ENCODE assay signal across 13 cellular contexts in genomic region chr15:57872281-57873010, GRCh38.
DNase-seq lines count a peak whose midpoint lies in the region; ATAC-seq and TF ChIP-seq lines count a peak whose summit lies in the region.
"Had no signal": no experiment of that assay in that cellular context is flagged by ENCODE, and none has a peak within 500 bp of the region (broad histone marks: within the 10 kb centered on the region; RNA-seq: fewer than 3 reads in every experiment).

No MANE protein-coding gene starts in this region.

- no peak overlapping the region for H3K4me3 ChIP-seq in neural progenitor cell

- H3K14ac ChIP-seq in H9 (ENCODE audit: insufficient read depth, low read length), result no peak overlapping the region

- no peak overlapping the region for H3K18ac ChIP-seq in H9 (ENCODE audit: insufficient read length, low read depth, low read length)

- H3K4me1 Mint-ChIP-seq in H9, result no peaks in the 10 kb centered on the region
- no peaks in the 10 kb centered on the region for H3K4me1 Mint-ChIP-seq in neural progenitor cell

- H3K27ac ChIP-seq in H9 (ENCODE audit: insufficient read length, low read depth, low read length), result no peak overlapping the region
- H3K27ac ChIP-seq in caudate nucleus (ENCODE audit: low read depth, low read length), result peak overlapping the region; percentile 28
- H3K27ac ChIP-seq in neural progenitor cell, result no peak overlapping the region
- H3K27ac ChIP-seq: C4-2B, HL-60 had no signal

- H2BK120ac ChIP-seq in H9 (ENCODE audit: low read depth, low read length, poor library complexity, severe bottlenecking), result no peak overlapping the region

- no peak overlapping the region for H4K91ac ChIP-seq in H9 (ENCODE audit: insufficient read length, low read depth, low read length)

- peaks cover under 1% of the 10 kb centered on the region for H3K23me2 ChIP-seq in H9 (ENCODE audit: insufficient read length, low read depth, low read length, poor library complexity, severe bottlenecking)

- no peaks in the 10 kb centered on the region for H3K79me2 ChIP-seq in H9 (ENCODE audit: insufficient read depth, low read length)
- H3K79me2 ChIP-seq in neural progenitor cell (ENCODE audit: low read depth), result no peaks in the 10 kb centered on the region

- H3K27me3 Mint-ChIP-seq in H9 (ENCODE audit: low read depth) (no peaks in the 10 kb centered on the region; the same call in 1 of the 2 replicates), neural progenitor cell (ENCODE audit: insufficient read depth, low read depth) (no peaks in the 10 kb centered on the region)

- H3K4me3 Mint-ChIP-seq in H9 (no peak overlapping the region), neural progenitor cell (no peak overlapping the region)
- H3K4me3 Mint-ChIP-seq: CD4-positive, alpha-beta memory T cell had no signal

- H3K36me3 Mint-ChIP-seq in H9 (ENCODE audit: insufficient read depth in 1 of 3, low read depth in 3 of 3), result peaks cover 0 to 5% (median 0%) of the 10 kb centered on the region in 3 experiments; a peak in 2 of 7 replicates
- peaks cover 2% of the 10 kb centered on the region for H3K36me3 Mint-ChIP-seq in neural progenitor cell

- no peak overlapping the region for H3K9ac ChIP-seq in H9 (ENCODE audit: extremely low read depth, insufficient read length, low read length)
- no peak overlapping the region for H3K9ac ChIP-seq in neural progenitor cell

- H2AFZ ChIP-seq in H9 (ENCODE audit: low read length) (no peak overlapping the region), neural progenitor cell (replicated peaks) (peak overlapping the region; percentile 78)

- H3F3A ChIP-seq in neural progenitor cell (ENCODE audit: low read depth), result no peaks in the 10 kb centered on the region

- no peak overlapping the region for H2AK5ac ChIP-seq in H9 (ENCODE audit: insufficient read length, low read length)

- TF ChIP-seq CTCF in H9 (conservative IDR thresholded peaks at IDR 0.05) (no peak), neural progenitor cell (IDR thresholded peaks at IDR 0.05) (no peak)

- DNase-seq in Ammon's horn (ENCODE audit: low spot score) (peak; percentile 5), H9 (no peak), caudate nucleus (lab: John Stamatoyannopoulos, UW) (no peak), neural progenitor cell (ENCODE audit: low spot score) (no peak), GOT3 (lab: John Stamatoyannopoulos, UW) (no peak), globus pallidus (ENCODE audit: low spot score) (no peak)
- DNase-seq: BE2C; CD4-positive, alpha-beta memory T cell; DMS79 treated with DMSO at 0.1 percent for 48 hours; EL had no signal

- H2BK20ac ChIP-seq in H9 (ENCODE audit: low read depth, low read length, poor library complexity, severe bottlenecking), result no peak overlapping the region

- H3K4me2 ChIP-seq in H9 (ENCODE audit: insufficient read depth, insufficient read length, low read length), result no peak overlapping the region
- no peak overlapping the region for H3K4me2 ChIP-seq in neural progenitor cell

- H2BK12ac ChIP-seq in H9 (ENCODE audit: insufficient read length, low read depth, low read length), result no peak overlapping the region

- no peak overlapping the region for H3K56ac ChIP-seq in H9 (ENCODE audit: insufficient read length, low read depth, low read length)

- H3K23ac ChIP-seq in H9 (ENCODE audit: insufficient read length, low read depth, low read length), result no peak overlapping the region

- H3K9me3 Mint-ChIP-seq in H9 (peaks cover 0 to 10% of the 10 kb centered on the region in 2 experiments; a peak in 3 of 5 replicates), neural progenitor cell (peaks cover 14% of the 10 kb centered on the region)

- H2BK15ac ChIP-seq in H9 (ENCODE audit: low read depth, low read length), result no peak overlapping the region

- no peak overlapping the region for H2BK5ac ChIP-seq in H9 (ENCODE audit: insufficient read length, low read length)

- no peaks in the 10 kb centered on the region for H3K4me1 ChIP-seq in H9 (ENCODE audit: insufficient read depth, low read length)
- H3K4me1 ChIP-seq in neural progenitor cell, result no peaks in the 10 kb centered on the region
- H3K4me1 ChIP-seq: BE2C had no signal

- ATAC-seq in HG03442 (IDR thresholded peaks at IDR 0.05; ENCODE audit: unreplicated experiment), result no peak

- no peak overlapping the region for H3K27ac Mint-ChIP-seq in H9
- no peak overlapping the region for H3K27ac Mint-ChIP-seq in neural progenitor cell
- H3K27ac Mint-ChIP-seq: CD4-positive, alpha-beta memory T cell had no signal

- H3K9me3 ChIP-seq in H9 (ENCODE audit: control insufficient read depth, low read depth, low read length), result no peaks in the 10 kb centered on the region
- peaks cover 4% of the 10 kb centered on the region for H3K9me3 ChIP-seq in neural progenitor cell (ENCODE audit: low read depth)

- no peaks in the 10 kb centered on the region for H3K36me3 ChIP-seq in neural progenitor cell
- H3K36me3 ChIP-seq: BE2C had no signal

- H4K20me1 ChIP-seq in H9 (ENCODE audit: control insufficient read depth, insufficient read depth, insufficient read length) (no peaks in the 10 kb centered on the region), neural progenitor cell (ENCODE audit: low read depth) (no peaks in the 10 kb centered on the region)

- H3K79me1 ChIP-seq in H9 (ENCODE audit: insufficient read depth, low read depth, low read length, poor library complexity, severe bottlenecking), result no peaks in the 10 kb centered on the region

- H3T11ph ChIP-seq in H9 (ENCODE audit: low read length), result no peak overlapping the region

- H4K8ac ChIP-seq in H9 (replicated peaks; ENCODE audit: insufficient read length, low read depth, low read length), result peak overlapping the region; percentile 61

- no peak overlapping the region for H4K5ac ChIP-seq in H9 (ENCODE audit: insufficient read length, low read depth, low read length)

- no peak overlapping the region for H3K4ac ChIP-seq in H9 (ENCODE audit: low read depth, low read length)

- WGBS in H9 (ENCODE audit: extremely low coverage, insufficient read length, low lambda C conversion rate), result no CpG with 5 or more reads among the region's 5 CpGs

- no peaks in the 10 kb centered on the region for H3K27me3 ChIP-seq in H9 (ENCODE audit: insufficient read depth, low read length)
- H3K27me3 ChIP-seq in neural progenitor cell, result no peaks in the 10 kb centered on the region
